Comparison of ENCODE assay signal across 9 cellular contexts in genomic region chr15:75891895-75892294, GRCh38. TPM values are rescaled to one million over a fixed set of nuclear protein-coding genes. Genes with fewer than 3 reads are reported as not detected.
DNase-seq lines count a peak whose midpoint lies in the region; ATAC-seq and TF ChIP-seq lines count a peak whose summit lies in the region.
"Had no signal": no experiment of that assay in that cellular context is flagged by ENCODE, and none has a peak within 500 bp of the region (broad histone marks: within the 10 kb centered on the region; RNA-seq: fewer than 3 reads in every experiment).

No MANE protein-coding gene starts in this region.

- TF ChIP-seq CTCF in cardiac fibroblast (IDR thresholded peaks at IDR 0.05; ENCODE audit: low read depth, low read length) (no peak), GM13977 (IDR thresholded peaks at IDR 0.05; ENCODE audit: extremely low read depth, insufficient read depth, missing control alignments) (no peak)

- in situ Hi-C loops in GM13977 (cut with MboI; ENCODE audit: low pct_unique_long_range_greater_than_20kb, low sequenced_read_pairs, unreplicated experiment): no loop called here

- H3K4me3 ChIP-seq in cardiac fibroblast (replicated peaks in 1 of 2; ENCODE audit: low read depth in 2 of 2, low read length in 2 of 2): no peak overlapping the region

- intact Hi-C loops in Right ventricle myocardium superior (cut with DNase I): no loop called here

- ATAC-seq in Right ventricle myocardium superior (ENCODE audit: poor library complexity) (no peak), HG03097 (IDR thresholded peaks at IDR 0.05; ENCODE audit: low FRiP score, unreplicated experiment) (no peak)

- peak; percentile 65 for DNase-seq in GM04503 (ENCODE audit: low read depth)
- peak; percentile 59 for DNase-seq in OCI-M1 (lab: John Stamatoyannopoulos, UW)
- peak; percentile 77 to 94 for DNase-seq in cardiac fibroblast (ENCODE audit: low read depth in 2 of 2)
- DNase-seq in non-pigmented ciliary epithelial cell (ENCODE audit: low read depth): peak; percentile 84
- no peak for DNase-seq in GM13977 (ENCODE audit: low spot score)
- no peak for DNase-seq in stimulated activated CD4-positive, alpha-beta T cell treated with anti-CD3 and anti-CD28 coated beads, Interleukin-1b, Interleukin-23, amount 100 ng/mL, for 48 hours
- DNase-seq in Right ventricle myocardium superior: no peak
- DNase-seq: activated CD4-positive, alpha-beta T cell treated with anti-CD3 and anti-CD28 coated beads, Interleukin-2, amount 50 U/mL, for 48 hours had no signal

RNA-seq across cellular contexts. Expression of gene FBXO22, which starts 11.8 kb away (rescaled TPM):
- 19.3 TPM for total RNA-seq in Right ventricle myocardium superior

RNA-seq across cellular contexts. Expression of gene UBE2Q2, which starts 48.6 kb away (rescaled TPM):
- 21.1 TPM for total RNA-seq in Right ventricle myocardium superior

Comparison
In these comparisons a context has a peak if more than half of its experiments do, and no peak if none do; other contexts are left out.
1. DNase-seq: peak in GM04503 (single experiment), OCI-M1 (single experiment), cardiac fibroblast (2 of 2) and non-pigmented ciliary epithelial cell (single experiment); none in GM13977 (single experiment), stimulated activated CD4-positive, alpha-beta T cell treated with anti-CD3 and anti-CD28 coated beads, Interleukin-1b, Interleukin-23, amount 100 ng/mL, for 48 hours (single experiment) and Right ventricle myocardium superior (single experiment).